In genomic region chr15:101276501-101277037, GRCh38 we compare ENCODE assay signal across 8 cellular contexts. TPM values are rescaled to one million over a fixed set of nuclear protein-coding genes. Genes with fewer than 3 reads are reported as not detected.
DNase-seq lines count a peak whose midpoint lies in the region; ATAC-seq and TF ChIP-seq lines count a peak whose summit lies in the region.

No MANE protein-coding gene starts in this region.

- peak overlapping the region; percentile 96 to 97 (median 96) for H3K9ac ChIP-seq in skeletal muscle tissue (ENCODE audit: low read depth in 1 of 3, low read length in 3 of 3)

- peak overlapping the region; percentile 65 for H3K27ac ChIP-seq in CD8-positive, alpha-beta T cell (ENCODE audit: low read depth, low read length)
- peak overlapping the region; percentile 96 for H3K27ac ChIP-seq in skeletal muscle tissue (ENCODE audit: low read depth, low read length)

- H3K4me1 ChIP-seq in CD8-positive, alpha-beta T cell (ENCODE audit: insufficient read depth, low read length): peaks cover 16% of the 10 kb centered on the region
- H3K4me1 ChIP-seq in skeletal muscle tissue (ENCODE audit: control insufficient read depth in 3 of 3, insufficient read depth in 3 of 3, low read length in 3 of 3): peaks cover 25 to 50% (median 39%) of the 10 kb centered on the region in 3 donors

- peaks cover 24% of the 10 kb centered on the region for H3K4me1 Mint-ChIP-seq in CD8-positive, alpha-beta T cell (ENCODE audit: low read depth)
- peaks cover 14% of the 10 kb centered on the region for H3K4me1 Mint-ChIP-seq in activated B cell treated with CpG ODN at 0.5 μM for 24 hours

- intact Hi-C loops in CD8-positive, alpha-beta T cell (cut with DNase I, micrococcal nuclease): loop anchor here (1.0 to 10.0 kb wide), 7 partner anchors 13 to 922 kb away; partner anchors contain the start of genes ASB7 (in 2 of the 2), LINS1 (in 2 of the 2), SNRPA1 (in 2 of the 2) and CHSY1 (in 1 of the 2)
- intact Hi-C loops in activated B cell treated with CpG ODN at 0.5 μM for 24 hours (cut with micrococcal nuclease): loop anchor here (1.0 kb wide), 3 partner anchors 18 to 674 kb away; partner anchors contain the start of genes ASB7, CHSY1 and LINS1

- no peaks in the 10 kb centered on the region for H3K9me3 ChIP-seq in CD8-positive, alpha-beta T cell (ENCODE audit: low read length)
- H3K9me3 ChIP-seq in skeletal muscle tissue (ENCODE audit: control insufficient read depth in 3 of 3, low read length in 3 of 3): no peaks in the 10 kb centered on the region

- H3K4me3 Mint-ChIP-seq in CD8-positive, alpha-beta T cell: peak overlapping the region; percentile 95
- H3K4me3 Mint-ChIP-seq in activated B cell treated with CpG ODN at 0.5 μM for 24 hours: peak overlapping the region; percentile 90

- no peaks in the 10 kb centered on the region for H3K27me3 Mint-ChIP-seq in CD8-positive, alpha-beta T cell (ENCODE audit: low read depth)
- no peaks in the 10 kb centered on the region for H3K27me3 Mint-ChIP-seq in activated B cell treated with CpG ODN at 0.5 μM for 24 hours

- H3K4me3 ChIP-seq in CD8-positive, alpha-beta T cell (ENCODE audit: low read depth, low read length): peak overlapping the region; percentile 75
- peak overlapping the region; percentile 93 to 97 (median 93) for H3K4me3 ChIP-seq in skeletal muscle tissue (ENCODE audit: low read length in 3 of 3)

- CTCF ChIA-PET in CD8-positive, alpha-beta T cell (lab: Charles Lee): interaction anchor here (1.0 kb wide), 1 partner anchor 11 kb away, joined by 3 read pairs; no protein-coding TSS in a partner anchor
- CTCF ChIA-PET in activated B cell treated with CpG ODN at 0.5 μM for 24 hours (lab: Charles Lee): interaction anchor here (1.0 to 1.1 kb wide), 2 partner anchors 12 to 379 kb away, joined by 3 to 4 read pairs; no protein-coding TSS in a partner anchor

- H3K36me3 ChIP-seq in CD8-positive, alpha-beta T cell (ENCODE audit: insufficient read depth, low read length): peaks cover 43% of the 10 kb centered on the region
- peaks cover 40 to 52% (median 50%) of the 10 kb centered on the region in 3 donors for H3K36me3 ChIP-seq in skeletal muscle tissue (ENCODE audit: control insufficient read depth in 3 of 3, insufficient read depth in 3 of 3, low read length in 3 of 3)

- TF ChIP-seq CTCF in CD8-positive, alpha-beta T cell (IDR thresholded peaks at IDR 0.05): no peak
- no peak for TF ChIP-seq CTCF in activated B cell treated with CpG ODN at 0.5 μM for 24 hours (IDR thresholded peaks at IDR 0.05)

- DNase-seq in CD8-positive, alpha-beta T cell: peak in 2 of 7 experiments; percentile 15 to 35
- DNase-seq in HT-29 (ENCODE audit: low spot score): peak; percentile 62
- DNase-seq in activated B cell treated with CpG ODN at 0.5 μM for 24 hours: no peak
- peak; percentile 37 for DNase-seq in glomerular visceral epithelial cell (ENCODE audit: extremely low spot score)
- no peak for DNase-seq in activated effector memory CD4-positive, alpha-beta T cell treated with anti-CD3 and anti-CD28 coated beads, Interleukin-2, amount 50 U/mL, for 16 hours

- POLR2A ChIA-PET in CD8-positive, alpha-beta T cell (lab: Charles Lee): interaction anchor here (0.8 kb wide), 1 partner anchor 24 kb away, joined by 4 read pairs; the partner anchor contains the start of gene CHSY1
- POLR2A ChIA-PET in activated B cell treated with CpG ODN at 0.5 μM for 24 hours (lab: Charles Lee): interaction anchor here (0.7 to 1.6 kb wide), 4 partner anchors 16 to 117 kb away, joined by 3 to 9 read pairs (median 6); partner anchors contain the start of genes CHSY1 and SNRPA1

- peak; percentile 19 for ATAC-seq in CD8-positive, alpha-beta T cell
- peak; percentile 38 for ATAC-seq in GM19043 (IDR thresholded peaks at IDR 0.05; ENCODE audit: low read depth, unreplicated experiment)
- ATAC-seq in activated B cell treated with CpG ODN at 0.5 μM for 24 hours (ENCODE audit: low read depth): peak; percentile 19
- ATAC-seq in GM19023 (IDR thresholded peaks at IDR 0.05; ENCODE audit: unreplicated experiment): no peak

- H3K27ac Mint-ChIP-seq in CD8-positive, alpha-beta T cell: peak overlapping the region; percentile 93
- peak overlapping the region; percentile 70 for H3K27ac Mint-ChIP-seq in activated B cell treated with CpG ODN at 0.5 μM for 24 hours

- H3K36me3 Mint-ChIP-seq in CD8-positive, alpha-beta T cell: peaks cover 56% of the 10 kb centered on the region
- peaks cover 61% of the 10 kb centered on the region for H3K36me3 Mint-ChIP-seq in activated B cell treated with CpG ODN at 0.5 μM for 24 hours (ENCODE audit: low read depth)

- no peaks in the 10 kb centered on the region for H3K27me3 ChIP-seq in CD8-positive, alpha-beta T cell (ENCODE audit: insufficient read depth, low read length)
- no peaks in the 10 kb centered on the region for H3K27me3 ChIP-seq in skeletal muscle tissue (ENCODE audit: control insufficient read depth in 3 of 3, insufficient read depth in 3 of 3, low read length in 3 of 3)

- H3K9me3 Mint-ChIP-seq in CD8-positive, alpha-beta T cell: no peaks in the 10 kb centered on the region
- H3K9me3 Mint-ChIP-seq in activated B cell treated with CpG ODN at 0.5 μM for 24 hours: no peaks in the 10 kb centered on the region

RNA-seq across cellular contexts. Expression of gene SELENOS, which starts 0.7 kb away (rescaled TPM):
- 10 to 100 TPM; 46.0 to 50.4 TPM for total RNA-seq in CD8-positive, alpha-beta T cell
- total RNA-seq in HT-29 (2014; rRNA removed; shearing (Covaris generic)): 56.6 and 67.1 TPM in 2 replicates
- 23.7 and 24.5 TPM in 2 replicates for total RNA-seq in activated B cell treated with CpG ODN at 0.5 μM for 24 hours
- 25.6 TPM for total RNA-seq in skeletal muscle tissue

RNA-seq across cellular contexts. Expression of gene SNRPA1, which starts 18.5 kb away (rescaled TPM):
- 100 to 1,000 TPM; 228 to 247 TPM for total RNA-seq in CD8-positive, alpha-beta T cell
- 57.3 and 63.0 TPM in 2 replicates for total RNA-seq in HT-29 (2014; rRNA removed; shearing (Covaris generic))
- total RNA-seq in activated B cell treated with CpG ODN at 0.5 μM for 24 hours (119 and 122 TPM in 2 replicates), skeletal muscle tissue (14.1 TPM)

RNA-seq across cellular contexts. Expression of gene CHSY1, which starts 24.7 kb away (rescaled TPM):
- 10 to 100 TPM; 15.4 to 15.6 TPM for total RNA-seq in CD8-positive, alpha-beta T cell
- total RNA-seq in HT-29 (2014; rRNA removed; shearing (Covaris generic)): 6.9 and 7.4 TPM in 2 replicates
- total RNA-seq in activated B cell treated with CpG ODN at 0.5 μM for 24 hours (16.5 and 20.4 TPM in 2 replicates), skeletal muscle tissue (29.7 TPM)

Comparison
In these comparisons a context has a peak if more than half of its experiments do, and no peak if none do; other contexts are left out.
1. DNase-seq: peak in HT-29 (single experiment) and glomerular visceral epithelial cell (single experiment); none in activated B cell treated with CpG ODN at 0.5 μM for 24 hours (single experiment) and activated effector memory CD4-positive, alpha-beta T cell treated with anti-CD3 and anti-CD28 coated beads, Interleukin-2, amount 50 U/mL, for 16 hours (single experiment).